Comparison of ENCODE assay signal across 8 cellular contexts in genomic region chr1:90723561-90724108, GRCh38. TPM values are rescaled to one million over a fixed set of nuclear protein-coding genes. Genes with fewer than 3 reads are reported as not detected.
DNase-seq lines count a peak whose midpoint lies in the region; ATAC-seq and TF ChIP-seq lines count a peak whose summit lies in the region.

No MANE protein-coding gene starts in this region.

- ATAC-seq in CD8-positive, alpha-beta T cell = no peak
- ATAC-seq in HG03432 (IDR thresholded peaks at IDR 0.05; ENCODE audit: unreplicated experiment) (peak; percentile 29), natural killer cell (peak in 1 of 3 donors; percentile 18), HG03039 (IDR thresholded peaks at IDR 0.05; ENCODE audit: unreplicated experiment) (no peak)

- H3K27ac ChIP-seq in CD8-positive, alpha-beta T cell (ENCODE audit: low read depth, low read length) = no peak overlapping the region

- CTCF ChIA-PET in CD8-positive, alpha-beta T cell (lab: Charles Lee) = no interaction called here

- TF ChIP-seq CTCF in CD8-positive, alpha-beta T cell (IDR thresholded peaks at IDR 0.05) = no peak
- no peak for TF ChIP-seq CTCF in natural killer cell (IDR thresholded peaks at IDR 0.05)

- H3K4me1 ChIP-seq in CD8-positive, alpha-beta T cell (ENCODE audit: insufficient read depth, low read length) = peaks cover 30% of the 10 kb centered on the region

- DNase-seq in CD8-positive, alpha-beta T cell = no peak
- DNase-seq in cerebellum (ENCODE audit: low spot score) = peak; percentile 18
- no peak for DNase-seq in natural killer cell
- no peak for DNase-seq in ureter (ENCODE audit: low spot score)
- no peak for DNase-seq in inferior parietal cortex (ENCODE audit: extremely low spot score)
- DNase-seq in NCI-H345 treated with DMSO at 0.1 percent for 48 hours (lab: John Stamatoyannopoulos, UW; ENCODE audit: unreplicated experiment) = no peak

- POLR2A ChIA-PET in CD8-positive, alpha-beta T cell (lab: Charles Lee) = no interaction called here

- H3K4me1 Mint-ChIP-seq in CD8-positive, alpha-beta T cell (ENCODE audit: low read depth) = peaks cover 52% of the 10 kb centered on the region
- H3K4me1 Mint-ChIP-seq in natural killer cell = peaks cover 47 to 51% of the 10 kb centered on the region in 2 donors

- intact Hi-C loops in CD8-positive, alpha-beta T cell (cut with DNase I, micrococcal nuclease) = loop anchor here (5.0 to 10.0 kb wide), 3 partner anchors 111 to 241 kb away; no protein-coding TSS in a partner anchor
- intact Hi-C loops in natural killer cell (cut with micrococcal nuclease) = loop anchor here (5.0 kb wide), 1 partner anchor 239 kb away; no protein-coding TSS in a partner anchor

- peaks cover 22% of the 10 kb centered on the region for H3K9me3 Mint-ChIP-seq in CD8-positive, alpha-beta T cell
- no peaks in the 10 kb centered on the region for H3K9me3 Mint-ChIP-seq in natural killer cell

- H3K27me3 ChIP-seq in CD8-positive, alpha-beta T cell (ENCODE audit: insufficient read depth, low read length) = peaks cover 92% of the 10 kb centered on the region

- H3K27ac Mint-ChIP-seq in CD8-positive, alpha-beta T cell = no peak overlapping the region
- H3K27ac Mint-ChIP-seq in natural killer cell = no peak overlapping the region

- no peaks in the 10 kb centered on the region for H3K36me3 ChIP-seq in CD8-positive, alpha-beta T cell (ENCODE audit: insufficient read depth, low read length)

- H3K27me3 Mint-ChIP-seq in CD8-positive, alpha-beta T cell (ENCODE audit: low read depth) = peaks cover 91% of the 10 kb centered on the region
- peaks cover 89 to 97% of the 10 kb centered on the region in 2 donors for H3K27me3 Mint-ChIP-seq in natural killer cell (ENCODE audit: low read depth in 2 of 2)

- peak overlapping the region; percentile 69 for H3K4me3 Mint-ChIP-seq in CD8-positive, alpha-beta T cell
- peak overlapping the region; percentile 72 for H3K4me3 Mint-ChIP-seq in natural killer cell

- H3K9me3 ChIP-seq in CD8-positive, alpha-beta T cell (ENCODE audit: low read length) = peaks cover 5% of the 10 kb centered on the region

- no peaks in the 10 kb centered on the region for H3K36me3 Mint-ChIP-seq in CD8-positive, alpha-beta T cell
- H3K36me3 Mint-ChIP-seq in natural killer cell = peaks cover 25% of the 10 kb centered on the region

- peak overlapping the region; percentile 36 for H3K4me3 ChIP-seq in CD8-positive, alpha-beta T cell (ENCODE audit: low read depth, low read length)

RNA-seq across cellular contexts. Expression of gene BARHL2, which starts 6.5 kb away (rescaled TPM):
- total RNA-seq in CD8-positive, alpha-beta T cell = not detected
- total RNA-seq in cerebellum = 1.5 TPM
- total RNA-seq in natural killer cell = not detected
- total RNA-seq in ureter = not detected
